In genomic region chr2:237979331-237979730, GRCh38 we compare ENCODE assay signal across 18 cellular contexts. TPM values are rescaled to one million over a fixed set of nuclear protein-coding genes. Genes with fewer than 3 reads are reported as not detected.
DNase-seq lines count a peak whose midpoint lies in the region; ATAC-seq and TF ChIP-seq lines count a peak whose summit lies in the region.
"Had no signal": no experiment of that assay in that cellular context is flagged by ENCODE, and none has a peak within 500 bp of the region (broad histone marks: within the 10 kb centered on the region; RNA-seq: fewer than 3 reads in every experiment).

No MANE protein-coding gene starts in this region.

- H3K27me3 Mint-ChIP-seq in CD4-positive, CD25-positive, alpha-beta regulatory T cell: no peaks in the 10 kb centered on the region
- H3K27me3 Mint-ChIP-seq in brain: no peaks in the 10 kb centered on the region
- H3K27me3 Mint-ChIP-seq in natural killer cell treated with Interleukin-12 subunit alpha and Interleukin-12 subunit beta and Interleukin-15 and Interleukin-18, amount 100 ng/mL, for 72 hours: no peaks in the 10 kb centered on the region
- H3K27me3 Mint-ChIP-seq: B cell had no signal

- peaks cover 46% of the 10 kb centered on the region for H4K20me1 ChIP-seq in SK-N-SH (ENCODE audit: insufficient read depth)

- H3K4me3 Mint-ChIP-seq in CD4-positive, CD25-positive, alpha-beta regulatory T cell: peak overlapping the region in 1 of 4 donors; percentile 38
- no peak overlapping the region for H3K4me3 Mint-ChIP-seq in brain
- peak overlapping the region; percentile 29 for H3K4me3 Mint-ChIP-seq in natural killer cell treated with Interleukin-12 subunit alpha and Interleukin-12 subunit beta and Interleukin-15 and Interleukin-18, amount 100 ng/mL, for 72 hours
- H3K4me3 Mint-ChIP-seq: B cell had no signal

- POLR2A ChIA-PET in SK-N-SH (lab: Yijun Ruan, JAX): interaction anchor here (1.2 to 2.3 kb wide), 4 partner anchors 9 to 93 kb away, joined by 3 to 6 read pairs (median 3); no protein-coding TSS in a partner anchor

- TF ChIP-seq EP300 in SK-N-SH (IDR thresholded peaks at IDR 0.05; ENCODE audit: borderline replicate concordance in 1 of 2, low read depth in 1 of 2, low read length in 1 of 2): no peak

- no peak overlapping the region for H3K4me2 ChIP-seq in SK-N-SH

- H3K27ac ChIP-seq in CD4-positive, CD25-positive, alpha-beta regulatory T cell (ENCODE audit: insufficient read depth, low read length, poor library complexity, severe bottlenecking): no peak overlapping the region
- H3K27ac ChIP-seq in HL-60 (replicated peaks) (peak overlapping the region; percentile 65; the same call in 1 of the 2 replicates), SK-N-SH (ENCODE audit: low read depth in 2 of 2, low read length in 1 of 2) (peak overlapping the region in 1 of 2 experiments; percentile 88; a peak in 2 of 4 replicates)
- H3K27ac ChIP-seq: breast epithelium, tibial nerve had no signal

- no peaks in the 10 kb centered on the region for H3K9me3 ChIP-seq in CD4-positive, CD25-positive, alpha-beta regulatory T cell (ENCODE audit: control insufficient read depth in 2 of 2, low read length in 2 of 2)
- H3K9me3 ChIP-seq in SK-N-SH: no peaks in the 10 kb centered on the region
- H3K9me3 ChIP-seq: breast epithelium, MG63, tibial nerve had no signal

- H3K27ac Mint-ChIP-seq in CD4-positive, CD25-positive, alpha-beta regulatory T cell: peak overlapping the region in 2 of 3 donors; percentile 42 to 79
- peak overlapping the region in 3 of 5 experiments; percentile 42 to 72 (median 57) for H3K27ac Mint-ChIP-seq in brain
- H3K27ac Mint-ChIP-seq in natural killer cell treated with Interleukin-12 subunit alpha and Interleukin-12 subunit beta and Interleukin-15 and Interleukin-18, amount 100 ng/mL, for 72 hours: peak overlapping the region; percentile 77 to 80
- H3K27ac Mint-ChIP-seq: B cell had no signal

- H3F3A ChIP-seq in SK-N-SH (replicated peaks; ENCODE audit: insufficient read depth): no peaks in the 10 kb centered on the region

- CTCF ChIA-PET in SK-N-SH (lab: Yijun Ruan, JAX): interaction anchor here (1.0 to 3.1 kb wide), 6 partner anchors 10 to 286 kb away, joined by 3 to 14 read pairs (median 6); no protein-coding TSS in a partner anchor

- 100% methylated on average over 6 of the region's 6 CpGs for WGBS in SK-N-SH (ENCODE audit: low lambda C conversion rate)

- ATAC-seq in CD4-positive, CD25-positive, alpha-beta regulatory T cell (ENCODE audit: low read depth in 2 of 2): no peak
- ATAC-seq in natural killer cell treated with Interleukin-12 subunit alpha and Interleukin-12 subunit beta and Interleukin-15 and Interleukin-18, amount 100 ng/mL, for 72 hours: peak; percentile 43 to 54
- no peak for ATAC-seq in GM18873 (IDR thresholded peaks at IDR 0.05; ENCODE audit: low FRiP score, unreplicated experiment)
- ATAC-seq: HCT116 had no signal

- H3K36me3 Mint-ChIP-seq in CD4-positive, CD25-positive, alpha-beta regulatory T cell: peaks cover 30% of the 10 kb centered on the region
- H3K36me3 Mint-ChIP-seq in brain: peaks cover 21% of the 10 kb centered on the region
- no peaks in the 10 kb centered on the region for H3K36me3 Mint-ChIP-seq in natural killer cell treated with Interleukin-12 subunit alpha and Interleukin-12 subunit beta and Interleukin-15 and Interleukin-18, amount 100 ng/mL, for 72 hours

- H3K4me1 Mint-ChIP-seq in CD4-positive, CD25-positive, alpha-beta regulatory T cell: peaks cover 5 to 64% (median 36%) of the 10 kb centered on the region in 4 donors
- H3K4me1 Mint-ChIP-seq in brain: peaks cover 41% of the 10 kb centered on the region
- H3K4me1 Mint-ChIP-seq in natural killer cell treated with Interleukin-12 subunit alpha and Interleukin-12 subunit beta and Interleukin-15 and Interleukin-18, amount 100 ng/mL, for 72 hours (ENCODE audit: low read depth in 2 of 2): peaks cover 54 to 64% of the 10 kb centered on the region in 2 donors

- no peak overlapping the region for H3K4me3 ChIP-seq in CD4-positive, CD25-positive, alpha-beta regulatory T cell (ENCODE audit: low read depth, low read length)
- H3K4me3 ChIP-seq in HL-60 (replicated peaks; ENCODE audit: insufficient read depth, low read length): no peak overlapping the region
- H3K4me3 ChIP-seq in SK-N-SH (ENCODE audit: low read depth in 2 of 2, low read length in 1 of 2): no peak overlapping the region
- H3K4me3 ChIP-seq: breast epithelium, MG63, tibial nerve had no signal

- TF ChIP-seq CTCF in HL-60 (IDR thresholded peaks at IDR 0.05; ENCODE audit: insufficient read depth, low read length): no peak
- TF ChIP-seq CTCF in brain (conservative IDR thresholded peaks at IDR 0.05): no peak
- TF ChIP-seq CTCF in SK-N-SH (IDR thresholded peaks at IDR 0.05): no peak

- H2AFZ ChIP-seq in SK-N-SH (ENCODE audit: low read depth): no peak overlapping the region

- H3K4me1 ChIP-seq in CD4-positive, CD25-positive, alpha-beta regulatory T cell (ENCODE audit: control insufficient read depth, insufficient read depth, low read length, poor library complexity, severe bottlenecking): peaks cover 16% of the 10 kb centered on the region
- peaks cover 0 to 51% of the 10 kb centered on the region in 2 experiments; a peak in 1 of 4 replicates for H3K4me1 ChIP-seq in SK-N-SH (ENCODE audit: control insufficient read depth in 1 of 2, insufficient read depth in 2 of 2, low read depth in 1 of 2, low read length in 1 of 2)
- H3K4me1 ChIP-seq: breast epithelium had no signal

- no peak for TF ChIP-seq RAD21 in SK-N-SH (IDR thresholded peaks at IDR 0.05; ENCODE audit: low read length)

- no peaks in the 10 kb centered on the region for H3K9me2 ChIP-seq in SK-N-SH

- peaks cover 12% of the 10 kb centered on the region for H3K36me3 ChIP-seq in CD4-positive, CD25-positive, alpha-beta regulatory T cell (ENCODE audit: control insufficient read depth, insufficient read depth, low read length)
- peaks cover 8 to 17% of the 10 kb centered on the region in 2 experiments for H3K36me3 ChIP-seq in SK-N-SH (replicated peaks in 1 of 2; ENCODE audit: control insufficient read depth in 1 of 2, insufficient read depth in 2 of 2, low read length in 1 of 2)
- H3K36me3 ChIP-seq: breast epithelium had no signal

- peaks cover 0 to 3% (median 0%) of the 10 kb centered on the region in 7 donors for H3K9me3 Mint-ChIP-seq in CD4-positive, CD25-positive, alpha-beta regulatory T cell
- peaks cover 0 to 2% (median 0%) of the 10 kb centered on the region in 5 experiments for H3K9me3 Mint-ChIP-seq in brain
- no peaks in the 10 kb centered on the region for H3K9me3 Mint-ChIP-seq in natural killer cell treated with Interleukin-12 subunit alpha and Interleukin-12 subunit beta and Interleukin-15 and Interleukin-18, amount 100 ng/mL, for 72 hours

- no peaks in the 10 kb centered on the region for H3K27me3 ChIP-seq in CD4-positive, CD25-positive, alpha-beta regulatory T cell (ENCODE audit: control insufficient read depth, insufficient read depth, low read length)
- no peaks in the 10 kb centered on the region for H3K27me3 ChIP-seq in HL-60 (ENCODE audit: insufficient read depth, poor library complexity, severe bottlenecking)
- no peaks in the 10 kb centered on the region for H3K27me3 ChIP-seq in SK-N-SH (ENCODE audit: insufficient read depth)
- H3K27me3 ChIP-seq: breast epithelium, MG63, tibial nerve had no signal

- DNase-seq in CD4-positive, CD25-positive, alpha-beta regulatory T cell: no peak
- DNase-seq in HL-60 (ENCODE audit: low read depth in 1 of 2, low spot score in 1 of 2) (no peak), SK-N-SH (no peak), hepatic stellate cell (ENCODE audit: low spot score) (no peak)
- DNase-seq in natural killer cell treated with Interleukin-12 subunit alpha and Interleukin-12 subunit beta and Interleukin-15 and Interleukin-18, amount 100 ng/mL, for 72 hours (ENCODE audit: low spot score): no peak
- DNase-seq: activated CD4-positive, alpha-beta T cell treated with anti-CD3 and anti-CD28 coated beads, Interleukin-2, amount 50 U/mL, for 1 hour; DMS 273 treated with DMSO at 0.1 percent for 48 hours; left cardiac atrium; NCI-H187; SHP77 treated with DMSO at 0.1 percent for 48 hours; stimulated activated CD4-positive, alpha-beta T cell treated with anti-CD3 and anti-CD28 coated beads, Interleukin-2, amount 100 ng/mL, for 48 hours had no signal

- peaks cover 76% of the 10 kb centered on the region for H3K79me2 ChIP-seq in SK-N-SH (ENCODE audit: insufficient read depth)

- H3K9ac ChIP-seq in SK-N-SH: no peak overlapping the region

TF ChIP-seq in SK-N-SH, 30 proteins besides CTCF, POLR2A, EP300 and RAD21:
- TF ChIP-seq SMC3 (IDR thresholded peaks at IDR 0.05; ENCODE audit: low read depth, low read length) (no peak), FOXM1 (IDR thresholded peaks at IDR 0.05; ENCODE audit: low read depth) (no peak), RFX5 (IDR thresholded peaks at IDR 0.05; ENCODE audit: low read length) (no peak), NRF1 (IDR thresholded peaks at IDR 0.05; ENCODE audit: low read depth, low read length) (no peak)
- TF ChIP-seq, protein P1, sequence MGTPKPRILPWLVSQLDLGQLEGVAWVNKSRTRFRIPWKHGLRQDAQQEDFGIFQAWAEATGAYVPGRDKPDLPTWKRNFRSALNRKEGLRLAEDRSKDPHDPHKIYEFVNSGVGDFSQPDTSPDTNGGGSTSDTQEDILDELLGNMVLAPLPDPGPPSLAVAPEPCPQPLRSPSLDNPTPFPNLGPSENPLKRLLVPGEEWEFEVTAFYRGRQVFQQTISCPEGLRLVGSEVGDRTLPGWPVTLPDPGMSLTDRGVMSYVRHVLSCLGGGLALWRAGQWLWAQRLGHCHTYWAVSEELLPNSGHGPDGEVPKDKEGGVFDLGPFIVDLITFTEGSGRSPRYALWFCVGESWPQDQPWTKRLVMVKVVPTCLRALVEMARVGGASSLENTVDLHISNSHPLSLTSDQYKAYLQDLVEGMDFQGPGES (IDR thresholded peaks at IDR 0.05; ENCODE audit: low read depth, low read length): no peak

RNA-seq across cellular contexts. Expression of gene UBE2F, which starts 12.5 kb away (rescaled TPM):
- total RNA-seq in CD4-positive, CD25-positive, alpha-beta regulatory T cell: 44.3 TPM
- polyA plus RNA-seq in CD4-positive, CD25-positive, alpha-beta regulatory T cell: 100 to 1,000 TPM in 3 of 4 donors, 10 to 100 TPM in 1; 75.2 to 137 (median 120) TPM
- polyA plus RNA-seq in brain (ENCODE audit: insufficient read depth, low read depth, low replicate concordance): 33.5 TPM
- total RNA-seq in natural killer cell treated with Interleukin-12 subunit alpha and Interleukin-12 subunit beta and Interleukin-15 and Interleukin-18, amount 100 ng/mL, for 72 hours: 10 to 100 TPM; 51.3 to 78.0 TPM
- 56.9 and 66.9 TPM in 2 replicates for polyA plus RNA-seq in SK-N-SH (2012; rRNA removed)
- polyA plus RNA-seq in SK-N-SH (2012; cell fraction: cytosol; rRNA removed): 78.1 and 79.9 TPM in 2 replicates
- polyA plus RNA-seq in SK-N-SH (2012; cell fraction: nucleus; rRNA removed): 14.3 and 22.2 TPM in 2 replicates

Comparison
In these comparisons a context has a peak if more than half of its experiments do, and no peak if none do; other contexts are left out.
1. ATAC-seq: peak in natural killer cell treated with Interleukin-12 subunit alpha and Interleukin-12 subunit beta and Interleukin-15 and Interleukin-18, amount 100 ng/mL, for 72 hours (2 of 2); none in CD4-positive, CD25-positive, alpha-beta regulatory T cell (0 of 2) and GM18873 (single experiment).
2. Peak in every context shown above with its lines, with median percentiles within 50 percentile points of each other: H3K27ac Mint-ChIP-seq.